8 cellular contexts compared by ENCODE assay signal in the genomic region with DNA sequence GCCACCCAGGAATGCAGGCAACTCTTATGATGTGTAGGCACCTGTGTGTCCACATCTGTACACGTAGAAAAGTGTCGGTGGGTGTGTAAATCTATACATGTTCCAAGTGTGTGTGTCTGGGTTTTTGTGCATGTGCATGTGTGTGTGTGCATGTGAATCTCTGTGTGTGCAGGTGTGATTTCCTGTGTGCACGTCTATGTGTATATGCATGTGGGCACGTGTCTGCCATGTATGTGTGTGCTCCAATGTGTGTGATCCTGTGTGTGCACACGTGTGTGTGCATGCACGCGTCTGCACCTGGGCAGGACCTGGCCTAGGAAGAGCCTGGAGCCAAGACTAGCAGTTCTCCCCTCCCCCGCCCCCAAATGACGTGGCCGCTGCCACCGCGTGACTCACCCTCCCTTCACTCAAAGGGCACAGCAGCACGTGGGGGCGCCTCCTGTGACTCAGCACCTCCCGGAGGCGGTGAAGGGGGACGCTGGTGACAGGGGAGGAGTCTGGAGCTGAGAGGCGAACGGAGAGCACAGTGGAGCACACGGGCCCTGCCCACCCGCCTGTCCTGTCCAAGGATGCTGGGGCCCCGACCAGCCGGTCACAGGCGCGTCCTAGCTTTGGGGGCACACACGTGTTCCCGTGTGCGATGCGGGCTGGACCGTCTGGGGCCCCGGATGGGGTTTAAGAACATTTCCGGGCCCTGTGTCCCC. TPM values are rescaled to one million over a fixed set of nuclear protein-coding genes. Genes with fewer than 3 reads are reported as not detected.
DNase-seq lines count a peak whose midpoint lies in the region; ATAC-seq and TF ChIP-seq lines count a peak whose summit lies in the region.

No MANE protein-coding gene starts in this region.

- peaks cover 15 to 18% of the 10 kb centered on the region in 2 donors for H3K4me1 Mint-ChIP-seq in natural killer cell treated with Interleukin-12 subunit alpha and Interleukin-12 subunit beta and Interleukin-15 and Interleukin-18, amount 100 ng/mL, for 72 hours (ENCODE audit: low read depth in 2 of 2)

- no peaks in the 10 kb centered on the region for H3K36me3 ChIP-seq in RWPE2 (ENCODE audit: low read depth)

- peak overlapping the region; percentile 77 to 79 for H3K27ac Mint-ChIP-seq in natural killer cell treated with Interleukin-12 subunit alpha and Interleukin-12 subunit beta and Interleukin-15 and Interleukin-18, amount 100 ng/mL, for 72 hours

- peaks cover 6% of the 10 kb centered on the region for H3K4me1 ChIP-seq in RWPE2 (ENCODE audit: insufficient read depth, poor library complexity, severe bottlenecking)

- no peak for TF ChIP-seq CTCF in RWPE2 (IDR thresholded peaks at IDR 0.05; ENCODE audit: poor library complexity, severe bottlenecking)

- no peaks in the 10 kb centered on the region for H3K9me3 Mint-ChIP-seq in natural killer cell treated with Interleukin-12 subunit alpha and Interleukin-12 subunit beta and Interleukin-15 and Interleukin-18, amount 100 ng/mL, for 72 hours

- no peaks in the 10 kb centered on the region for H3K27me3 ChIP-seq in RWPE2 (ENCODE audit: insufficient read depth, poor library complexity, severe bottlenecking)

- peak overlapping the region; percentile 27 for H3K4me3 ChIP-seq in RWPE2 (ENCODE audit: severe bottlenecking)

- H3K27ac ChIP-seq in RWPE2 (ENCODE audit: poor library complexity, severe bottlenecking), result peak overlapping the region; percentile 38

- no peaks in the 10 kb centered on the region for H3K27me3 Mint-ChIP-seq in natural killer cell treated with Interleukin-12 subunit alpha and Interleukin-12 subunit beta and Interleukin-15 and Interleukin-18, amount 100 ng/mL, for 72 hours

- peak; percentile 92 for DNase-seq in COLO829 (ENCODE audit: low spot score)
- DNase-seq in HT1080 (ENCODE audit: low read depth), result peak; percentile 98
- peak; percentile 94 for DNase-seq in RWPE2 (ENCODE audit: low spot score)
- DNase-seq in activated T-helper 9 cell treated with anti-CD3 and anti-CD28 coated beads, Interleukin-2, amount 50 U/mL, for 16 hours (ENCODE audit: low read depth), result peak; percentile 95
- DNase-seq in fibroblast of the conjunctiva (ENCODE audit: low read depth), result peak; percentile 84
- peak; percentile 97 for DNase-seq in natural killer cell treated with Interleukin-12 subunit alpha and Interleukin-12 subunit beta and Interleukin-15 and Interleukin-18, amount 100 ng/mL, for 72 hours (ENCODE audit: low spot score)
- peak; percentile 77 to 90 (median 84) for DNase-seq in stimulated activated naive CD4-positive, alpha-beta T cell (lab: John Stamatoyannopoulos, UW)

- peak; percentile 76 for ATAC-seq in GM19463 (IDR thresholded peaks at IDR 0.05; ENCODE audit: unreplicated experiment)
- ATAC-seq in RWPE2 (ENCODE audit: low read depth), result peak; percentile 67
- peak; percentile 96 for ATAC-seq in natural killer cell treated with Interleukin-12 subunit alpha and Interleukin-12 subunit beta and Interleukin-15 and Interleukin-18, amount 100 ng/mL, for 72 hours

- H3K36me3 Mint-ChIP-seq in natural killer cell treated with Interleukin-12 subunit alpha and Interleukin-12 subunit beta and Interleukin-15 and Interleukin-18, amount 100 ng/mL, for 72 hours, result no peaks in the 10 kb centered on the region

- peak overlapping the region; percentile 69 for H3K4me3 Mint-ChIP-seq in natural killer cell treated with Interleukin-12 subunit alpha and Interleukin-12 subunit beta and Interleukin-15 and Interleukin-18, amount 100 ng/mL, for 72 hours

- H3K9me3 ChIP-seq in RWPE2 (ENCODE audit: severe bottlenecking), result no peaks in the 10 kb centered on the region

RNA-seq across cellular contexts. Expression of a gene that starts 10.1 kb away (rescaled TPM):
- 56.8 and 58.1 TPM in 2 replicates for total RNA-seq in HT1080 (2014; rRNA removed; shearing (Covaris generic))
- polyA plus RNA-seq in HT1080 (2015; cell fraction: cytosol; rRNA removed), result 51.0 and 59.1 TPM in 2 replicates
- polyA plus RNA-seq in HT1080 (2015; cell fraction: nucleus; rRNA removed), result 53.4 and 59.0 TPM in 2 replicates
- total RNA-seq in natural killer cell treated with Interleukin-12 subunit alpha and Interleukin-12 subunit beta and Interleukin-15 and Interleukin-18, amount 100 ng/mL, for 72 hours, result 100 to 1,000 TPM in 1 of 2 donors, 10 to 100 TPM in 1; 78.5 to 115 TPM

RNA-seq across cellular contexts. Expression of a gene that starts 41.9 kb away (rescaled TPM):
- not detected in 2 replicates for total RNA-seq in HT1080 (2014; rRNA removed; shearing (Covaris generic))
- polyA plus RNA-seq in HT1080 (2015; cell fraction: cytosol; rRNA removed), result not detected in 2 replicates
- polyA plus RNA-seq in HT1080 (2015; cell fraction: nucleus; rRNA removed), result not detected in 2 replicates
- not detected for total RNA-seq in natural killer cell treated with Interleukin-12 subunit alpha and Interleukin-12 subunit beta and Interleukin-15 and Interleukin-18, amount 100 ng/mL, for 72 hours

RNA-seq across cellular contexts. Expression of a gene that starts 52.2 kb away (rescaled TPM):
- total RNA-seq in HT1080 (2014; rRNA removed; shearing (Covaris generic)), result 38.7 and 53.1 TPM in 2 replicates
- 44.8 and 48.4 TPM in 2 replicates for polyA plus RNA-seq in HT1080 (2015; cell fraction: cytosol; rRNA removed)
- 51.8 and 53.0 TPM in 2 replicates for polyA plus RNA-seq in HT1080 (2015; cell fraction: nucleus; rRNA removed)
- 10 to 100 TPM; 59.5 to 75.7 TPM for total RNA-seq in natural killer cell treated with Interleukin-12 subunit alpha and Interleukin-12 subunit beta and Interleukin-15 and Interleukin-18, amount 100 ng/mL, for 72 hours

RNA-seq across cellular contexts. Expression of a gene that starts 52.4 kb away (rescaled TPM):
- total RNA-seq in HT1080 (2014; rRNA removed; shearing (Covaris generic)), result 21.7 and 23.1 TPM in 2 replicates
- 18.0 and 19.7 TPM in 2 replicates for polyA plus RNA-seq in HT1080 (2015; cell fraction: cytosol; rRNA removed)
- polyA plus RNA-seq in HT1080 (2015; cell fraction: nucleus; rRNA removed), result 18.8 and 22.8 TPM in 2 replicates
- 10 to 100 TPM; 19.3 to 22.9 TPM for total RNA-seq in natural killer cell treated with Interleukin-12 subunit alpha and Interleukin-12 subunit beta and Interleukin-15 and Interleukin-18, amount 100 ng/mL, for 72 hours

Comparison
In these comparisons a context has a peak if more than half of its experiments do, and no peak if none do; other contexts are left out.
1. Peak in every context shown above with its lines: DNase-seq, ATAC-seq, H3K4me3 ChIP-seq and H3K27ac ChIP-seq.